In genomic region chr17:47254403-47254943, GRCh38 we compare ENCODE assay signal across 1 cellular context.
TF ChIP-seq lines count a peak whose summit lies in the region.

No MANE protein-coding gene starts in this region.

TF ChIP-seq in IMR-90, 13 proteins besides CTCF, POLR2A, EP300 and RAD21 (continued from another document):
- TF ChIP-seq MAZ (IDR thresholded peaks at IDR 0.05; ENCODE audit: borderline replicate concordance, low read depth, low read length): no peak
- TF ChIP-seq ELK1 (IDR thresholded peaks at IDR 0.05; ENCODE audit: borderline replicate concordance, low read depth, low read length): no peak
- no peak for TF ChIP-seq NFE2L2 (IDR thresholded peaks at IDR 0.05; ENCODE audit: low read depth, low read length)
- no peak for TF ChIP-seq MXI1 (IDR thresholded peaks at IDR 0.05; ENCODE audit: borderline replicate concordance, low read depth, low read length)
- no peak for TF ChIP-seq CEBPB (IDR thresholded peaks at IDR 0.05; ENCODE audit: low read depth, low read length)
- no peak for TF ChIP-seq RFX5 (IDR thresholded peaks at IDR 0.05; ENCODE audit: low read depth, low read length)
